In the genomic region with DNA sequence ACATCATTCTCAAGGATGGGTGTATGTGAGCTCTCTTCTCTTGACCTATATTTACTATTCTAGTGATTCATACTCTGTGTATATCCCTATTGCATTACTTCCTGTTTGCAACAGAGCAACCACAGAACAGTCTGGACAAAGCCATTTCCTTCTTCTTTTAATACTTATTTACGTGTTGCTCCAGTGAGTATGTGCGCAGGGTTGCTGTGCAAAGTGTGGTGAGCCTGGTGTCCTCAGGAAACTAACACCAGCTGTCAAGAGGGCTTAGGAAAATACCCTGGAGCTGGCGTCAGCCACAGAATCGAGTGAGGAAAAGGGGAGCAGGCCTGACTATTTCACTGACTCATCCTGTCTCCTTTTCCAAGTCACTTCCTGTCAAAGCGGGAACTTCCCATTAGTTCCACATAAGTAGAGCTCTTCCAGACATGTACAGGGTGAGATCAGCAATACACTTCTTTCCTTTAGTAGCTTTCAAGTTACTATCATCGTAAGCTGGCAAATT, we compare ENCODE assay signal across 9 cellular contexts.
DNase-seq lines count a peak whose midpoint lies in the region; TF ChIP-seq lines count a peak whose summit lies in the region.
"Had no signal": no experiment of that assay in that cellular context is flagged by ENCODE, and none has a peak within 500 bp of the region (broad histone marks: within the 10 kb centered on the region; RNA-seq: fewer than 3 reads in every experiment).

No MANE protein-coding gene starts in this region.

- no peaks in the 10 kb centered on the region for H3K36me3 Mint-ChIP-seq in chondrocyte (ENCODE audit: low read depth)
- H3K36me3 Mint-ChIP-seq: activated naive CD8-positive, alpha-beta T cell treated with anti-CD3 and anti-CD28 coated beads, Interleukin-2, amount 10 ng/mL, durations not matched to agents 7 days and 5 days had no signal

- peak overlapping the region; percentile 95 for H3K27ac Mint-ChIP-seq in chondrocyte (ENCODE audit: unreplicated experiment)
- H3K27ac Mint-ChIP-seq: activated naive CD8-positive, alpha-beta T cell treated with anti-CD3 and anti-CD28 coated beads, Interleukin-2, amount 10 ng/mL, durations not matched to agents 7 days and 5 days had no signal

- peaks cover 51 to 94% (median 90%) of the 10 kb centered on the region in 10 experiments for H3K4me1 ChIP-seq in BLaER1 treated with 17β-estradiol and CSF1 and Interleukin-3, amounts not matched to agents 10 nM and 100 nM
- peaks cover 37% of the 10 kb centered on the region for H3K4me1 ChIP-seq in vagina

- H3K9ac ChIP-seq in BLaER1 treated with 17β-estradiol and CSF1 and Interleukin-3, amounts not matched to agents 10 nM and 100 nM: peak overlapping the region; percentile 63 to 83 (median 77); a peak in 21 of 22 replicates

- H3K36me3 ChIP-seq in BLaER1 treated with 17β-estradiol and CSF1 and Interleukin-3, amounts not matched to agents 10 nM and 100 nM: no peaks in the 10 kb centered on the region
- no peaks in the 10 kb centered on the region for H3K36me3 ChIP-seq in vagina

- intact Hi-C loops in vagina (cut with DNase I) (no loop called here), posterior cingulate gyrus (cut with DNase I) (no loop called here)

- H3K4me3 ChIP-seq in BLaER1 treated with 17β-estradiol and CSF1 and Interleukin-3, amounts not matched to agents 10 nM and 100 nM: peak overlapping the region in 1 of 10 experiments; percentile 3; a peak in 2 of 20 replicates
- H3K4me3 ChIP-seq in vagina: no peak overlapping the region

- TF ChIP-seq CTCF in chondrocyte (IDR thresholded peaks at IDR 0.05): no peak
- no peak for TF ChIP-seq CTCF in vagina (IDR thresholded peaks at IDR 0.05)

- peak overlapping the region; percentile 84 to 97 (median 93) for H3K27ac ChIP-seq in BLaER1 treated with 17β-estradiol and CSF1 and Interleukin-3, amounts not matched to agents 10 nM and 100 nM
- peak overlapping the region; percentile 49 for H3K27ac ChIP-seq in vagina

- peaks cover 0 to 22% (median 15%) of the 10 kb centered on the region in 11 experiments; a peak in 16 of 22 replicates for H3K9me3 ChIP-seq in BLaER1 treated with 17β-estradiol and CSF1 and Interleukin-3, amounts not matched to agents 10 nM and 100 nM (replicated peaks in 1 of 11)
- H3K9me3 ChIP-seq in vagina: no peaks in the 10 kb centered on the region

- TF ChIP-seq POLR2A in vagina (IDR thresholded peaks at IDR 0.05): no peak

- no peak overlapping the region for H3K4me3 Mint-ChIP-seq in chondrocyte (ENCODE audit: unreplicated experiment)
- H3K4me3 Mint-ChIP-seq: activated naive CD8-positive, alpha-beta T cell treated with anti-CD3 and anti-CD28 coated beads, Interleukin-2, amount 10 ng/mL, durations not matched to agents 7 days and 5 days had no signal

- no peaks in the 10 kb centered on the region for H4K20me1 ChIP-seq in BLaER1 treated with 17β-estradiol and CSF1 and Interleukin-3, amounts not matched to agents 10 nM and 100 nM

- H3K27me3 Mint-ChIP-seq in chondrocyte (ENCODE audit: low read depth): no peaks in the 10 kb centered on the region

- H3K4me2 ChIP-seq in BLaER1 treated with 17β-estradiol and CSF1 and Interleukin-3, amounts not matched to agents 10 nM and 100 nM: peak overlapping the region; percentile 60 to 88 (median 79)

- peaks cover 59% of the 10 kb centered on the region for H3K4me1 Mint-ChIP-seq in chondrocyte (ENCODE audit: low read depth)
- H3K4me1 Mint-ChIP-seq: activated naive CD8-positive, alpha-beta T cell treated with anti-CD3 and anti-CD28 coated beads, Interleukin-2, amount 10 ng/mL, durations not matched to agents 7 days and 5 days had no signal

- H3K27me3 ChIP-seq in BLaER1 treated with 17β-estradiol and CSF1 and Interleukin-3, amounts not matched to agents 10 nM and 100 nM: no peaks in the 10 kb centered on the region
- H3K27me3 ChIP-seq in vagina: no peaks in the 10 kb centered on the region

- peaks cover 1% of the 10 kb centered on the region for H3K9me3 Mint-ChIP-seq in chondrocyte (ENCODE audit: low read depth)
- H3K9me3 Mint-ChIP-seq: activated naive CD8-positive, alpha-beta T cell treated with anti-CD3 and anti-CD28 coated beads, Interleukin-2, amount 10 ng/mL, durations not matched to agents 7 days and 5 days had no signal

- DNase-seq in NAMALWA (ENCODE audit: low spot score) (peak; percentile 3), chondrocyte (ENCODE audit: low spot score) (no peak), lung microvascular endothelial cell (ENCODE audit: low read depth in 2 of 2) (peak; percentile 84 to 98), vagina (ENCODE audit: extremely low spot score in 2 of 2) (peak; percentile 88 to 93), posterior cingulate gyrus (no peak), NCI-H2171 treated with DMSO at 0.1 percent for 48 hours (lab: John Stamatoyannopoulos, UW) (no peak)
- DNase-seq in activated CD4-positive, CD25-positive, alpha-beta regulatory T cell treated with anti-CD3 and anti-CD28 coated beads, Interleukin-2, amount 50 U/mL, for 72 hours: no peak
- DNase-seq: activated naive CD8-positive, alpha-beta T cell treated with anti-CD3 and anti-CD28 coated beads, Interleukin-2, amount 10 ng/mL, durations not matched to agents 7 days and 5 days had no signal

Comparison
In these comparisons a context has a peak if more than half of its experiments do, and no peak if none do; other contexts are left out.
1. DNase-seq: peak in NAMALWA (single experiment), lung microvascular endothelial cell (2 of 2) and vagina (2 of 2); none in chondrocyte (single experiment), posterior cingulate gyrus (0 of 10), NCI-H2171 treated with DMSO at 0.1 percent for 48 hours (single experiment) and activated CD4-positive, CD25-positive, alpha-beta regulatory T cell treated with anti-CD3 and anti-CD28 coated beads, Interleukin-2, amount 50 U/mL, for 72 hours (single experiment).